Comparison of ENCODE assay signal across 25 cellular contexts in genomic region chr3:38586546-38587520, GRCh38.
A peak's percentile ranks its signal among the peaks of the same experiment; 100 is the strongest.
DNase-seq lines count a peak whose midpoint lies in the region; ATAC-seq, FAIRE-seq and TF ChIP-seq lines count a peak whose summit lies in the region.
"Had no signal": no experiment of that assay in that cellular context is flagged by ENCODE, and none has a peak within 500 bp of the region (broad histone marks: within the 10 kb centered on the region; RNA-seq: fewer than 3 reads in every experiment).

No MANE protein-coding gene starts in this region.

- H3K56ac ChIP-seq in H9 (ENCODE audit: insufficient read length, low read depth, low read length) (no peak overlapping the region), H1 (replicated peaks; ENCODE audit: insufficient read length, low read depth, low read length) (no peak overlapping the region)

- H3K23me2 ChIP-seq in H9 (ENCODE audit: insufficient read length, low read depth, low read length, poor library complexity, severe bottlenecking) (no peaks in the 10 kb centered on the region), H1 (ENCODE audit: low read depth, low read length) (peaks cover 2% of the 10 kb centered on the region; the same call in 1 of the 2 replicates)

- H3K4me1 ChIP-seq in H9 (ENCODE audit: insufficient read depth, low read length), result no peaks in the 10 kb centered on the region
- no peaks in the 10 kb centered on the region for H3K4me1 ChIP-seq in H1 (replicated peaks in 1 of 4; ENCODE audit: control insufficient read depth in 3 of 4, insufficient read depth in 4 of 4, low read length in 3 of 4)

- H3K4me2 ChIP-seq in H9 (ENCODE audit: insufficient read depth, insufficient read length, low read length), result no peak overlapping the region
- H3K4me2 ChIP-seq in H1 (ENCODE audit: insufficient read depth in 1 of 2, low read depth in 2 of 2, low read length in 2 of 2), result no peak overlapping the region

- H4K5ac ChIP-seq in H9 (ENCODE audit: insufficient read length, low read depth, low read length) (no peak overlapping the region), H1 (ENCODE audit: insufficient read length, low read depth, low read length) (no peak overlapping the region)

- H3K27me3 ChIP-seq in H9 (ENCODE audit: insufficient read depth, low read length), result no peaks in the 10 kb centered on the region
- no peaks in the 10 kb centered on the region for H3K27me3 ChIP-seq in H1 (replicated peaks in 1 of 4; ENCODE audit: control insufficient read depth in 3 of 4, extremely low read depth in 1 of 4, insufficient read depth in 3 of 4, low read length in 3 of 4)

- H2BK120ac ChIP-seq in H9 (ENCODE audit: low read depth, low read length, poor library complexity, severe bottlenecking) (no peak overlapping the region), H1 (replicated peaks; ENCODE audit: low read depth, low read length) (peak overlapping the region; percentile 31)

- TF ChIP-seq RAD21 in H1 (IDR thresholded peaks at IDR 0.05 in 1 of 2, conservative IDR thresholded peaks at IDR 0.05 in 1 of 2; ENCODE audit: low read depth in 2 of 2, low read length in 2 of 2), result no peak

- no peak overlapping the region for H3K4me3 ChIP-seq in H1 (ENCODE audit: extremely low read depth in 1 of 4, insufficient read depth in 2 of 4, low read depth in 3 of 4, low read length in 4 of 4)

- H3K27me3 Mint-ChIP-seq in CD14-positive monocyte (ENCODE audit: low read depth in 3 of 3), result peaks cover 2% of the 10 kb centered on the region in 3 donors
- H3K27me3 Mint-ChIP-seq in H9 (ENCODE audit: low read depth), result no peaks in the 10 kb centered on the region; the same call in 1 of the 2 replicates

- H3K79me2 ChIP-seq in H9 (ENCODE audit: insufficient read depth, low read length) (no peaks in the 10 kb centered on the region), H1 (ENCODE audit: control insufficient read depth in 1 of 2, insufficient read depth in 2 of 2, low read length in 2 of 2) (no peaks in the 10 kb centered on the region)

- H2BK12ac ChIP-seq in H9 (ENCODE audit: insufficient read length, low read depth, low read length) (no peak overlapping the region), H1 (ENCODE audit: low read depth, low read length) (0 out of 2 replicates have a peak overlapping the region, but pooled peaks have one; percentile 14)

- no peak overlapping the region for H3T11ph ChIP-seq in H9 (ENCODE audit: low read length)

- H3K14ac ChIP-seq in H9 (ENCODE audit: insufficient read depth, low read length) (no peak overlapping the region), H1 (ENCODE audit: insufficient read length) (no peak overlapping the region)

- POLR2A ChIA-PET in H1 (lab: Charles Lee; ENCODE audit: partially characterized antibody), result no interaction called here

- no peak overlapping the region for H2BK20ac ChIP-seq in H9 (ENCODE audit: low read depth, low read length, poor library complexity, severe bottlenecking)
- H2BK20ac ChIP-seq in H1 (ENCODE audit: low read length), result no peak overlapping the region

- H3K23ac ChIP-seq in H9 (ENCODE audit: insufficient read length, low read depth, low read length) (no peak overlapping the region), H1 (ENCODE audit: insufficient read length) (no peak overlapping the region)

- H4K91ac ChIP-seq in H9 (ENCODE audit: insufficient read length, low read depth, low read length), result no peak overlapping the region
- no peak overlapping the region for H4K91ac ChIP-seq in H1 (replicated peaks; ENCODE audit: insufficient read length, low read length)

- no peak overlapping the region for H2AFZ ChIP-seq in H9 (ENCODE audit: low read length)
- H2AFZ ChIP-seq in H1 (ENCODE audit: low read length), result no peak overlapping the region

- H3K9me3 Mint-ChIP-seq in CD14-positive monocyte, result no peaks in the 10 kb centered on the region
- no peaks in the 10 kb centered on the region for H3K9me3 Mint-ChIP-seq in H9
- H3K9me3 Mint-ChIP-seq: activated naive CD4-positive, alpha-beta T cell treated with anti-CD3 and anti-CD28 coated beads, Interleukin-2, amount 50 U/mL, for 72 hours; activated T-cell treated with anti-CD3 and anti-CD28 coated beads, Interleukin-2, amount 50 U/mL, for 72 hours; central memory CD8-positive, alpha-beta T cell; stimulated activated effector memory CD8-positive, alpha-beta T cell treated with anti-CD3 and anti-CD28 coated beads, Interleukin-12 subunit alpha, Interleukin-12 subunit beta, amount 100 ng/mL, for 72 hours; WTC11 had no signal

- H2AK5ac ChIP-seq in H9 (ENCODE audit: insufficient read length, low read length) (no peak overlapping the region), H1 (ENCODE audit: low read depth, low read length) (no peak overlapping the region)

- ATAC-seq in sciatic nerve, result no peak
- ATAC-seq in GM19452 (IDR thresholded peaks at IDR 0.05; ENCODE audit: unreplicated experiment), result no peak
- no peak for ATAC-seq in GM21825 (IDR thresholded peaks at IDR 0.05; ENCODE audit: unreplicated experiment)
- ATAC-seq: activated CD8-positive, alpha-beta T cell treated with anti-CD3 and anti-CD28 coated beads, Interleukin-2, amount 10 ng/mL, durations not matched to agents 7 days and 5 days; activated naive CD4-positive, alpha-beta T cell treated with anti-CD3 and anti-CD28 coated beads, Interleukin-2, amount 50 U/mL, for 72 hours; activated T-cell treated with anti-CD3 and anti-CD28 coated beads, Interleukin-2, amount 50 U/mL, for 72 hours; WTC11 had no signal

- H3K36me3 Mint-ChIP-seq in CD14-positive monocyte, result no peaks in the 10 kb centered on the region
- peaks cover 0 to 1% (median 0%) of the 10 kb centered on the region in 3 experiments; a peak in 2 of 7 replicates for H3K36me3 Mint-ChIP-seq in H9 (ENCODE audit: insufficient read depth in 1 of 3, low read depth in 3 of 3)
- H3K36me3 Mint-ChIP-seq: activated naive CD4-positive, alpha-beta T cell treated with anti-CD3 and anti-CD28 coated beads, Interleukin-2, amount 50 U/mL, for 72 hours; CD4-positive, CD25-positive, alpha-beta regulatory T cell; stimulated activated effector memory CD8-positive, alpha-beta T cell treated with anti-CD3 and anti-CD28 coated beads, Interleukin-12 subunit alpha, Interleukin-12 subunit beta, amount 100 ng/mL, for 72 hours; WTC11 had no signal

- TF ChIP-seq POLR2A in H1 (IDR thresholded peaks at IDR 0.05; ENCODE audit: control extremely low read depth in 1 of 2, low read depth in 2 of 2, low read length in 2 of 2), result no peak

- H3K4me1 Mint-ChIP-seq in CD14-positive monocyte (peaks cover 5% of the 10 kb centered on the region), H9 (peaks cover 4 to 9% of the 10 kb centered on the region in 2 experiments; a peak in 3 of 4 replicates)
- H3K4me1 Mint-ChIP-seq: CD4-positive, CD25-positive, alpha-beta regulatory T cell; central memory CD8-positive, alpha-beta T cell; stimulated activated effector memory CD8-positive, alpha-beta T cell treated with anti-CD3 and anti-CD28 coated beads, Interleukin-12 subunit alpha, Interleukin-12 subunit beta, amount 100 ng/mL, for 72 hours had no signal

- H3K27ac ChIP-seq in H9 (ENCODE audit: insufficient read length, low read depth, low read length) (no peak overlapping the region), H1 (ENCODE audit: low read depth, low read length) (no peak overlapping the region)

- intact Hi-C loops in CD14-positive monocyte (cut with micrococcal nuclease), result no loop called here
- intact Hi-C loops in sciatic nerve (cut with DNase I), result no loop called here

- DNase-seq in CD14-positive monocyte (ENCODE audit: low spot score) (peak; percentile 40), H9 (peak; percentile 15), H1 (ENCODE audit: low read depth in 1 of 2, low spot score in 2 of 2) (peak in 1 of 2 experiments; percentile 24), sciatic nerve (ENCODE audit: low spot score) (peak; percentile 49), globus pallidus (ENCODE audit: low spot score) (no peak)
- DNase-seq: activated CD8-positive, alpha-beta T cell treated with anti-CD3 and anti-CD28 coated beads, Interleukin-2, amount 10 ng/mL, durations not matched to agents 7 days and 5 days; activated T-cell treated with anti-CD3 and anti-CD28 coated beads, Interleukin-2, amount 50 U/mL, for 72 hours; CD4-positive, CD25-positive, alpha-beta regulatory T cell; EL; HCEC 1CT; IMR-90; mesenchymal stem cell; NCI-H1092 treated with DMSO at 0.1 percent for 48 hours; NCI-H2081; retina; stimulated activated CD4-positive, alpha-beta T cell treated with anti-CD3 and anti-CD28 coated beads, Interleukin-2, amount 100 ng/mL, for 48 hours had no signal

- CTCF ChIA-PET in H1 (lab: Charles Lee; ENCODE audit: partially characterized antibody), result interaction anchor here (1.2 to 1.8 kb wide), 4 partner anchors 62 to 70 kb away, joined by 3 to 7 read pairs (median 3); no protein-coding TSS in a partner anchor

- H4K20me1 ChIP-seq in H9 (ENCODE audit: control insufficient read depth, insufficient read depth, insufficient read length), result no peaks in the 10 kb centered on the region
- no peaks in the 10 kb centered on the region for H4K20me1 ChIP-seq in H1 (replicated peaks in 1 of 2; ENCODE audit: control insufficient read depth in 1 of 2, insufficient read depth in 2 of 2, low read length in 2 of 2)

- H3K4me3 Mint-ChIP-seq in CD14-positive monocyte, result no peak overlapping the region
- no peak overlapping the region for H3K4me3 Mint-ChIP-seq in H9
- H3K4me3 Mint-ChIP-seq: activated CD8-positive, alpha-beta T cell treated with anti-CD3 and anti-CD28 coated beads, Interleukin-2, amount 10 ng/mL, durations not matched to agents 7 days and 5 days; activated T-cell treated with anti-CD3 and anti-CD28 coated beads, Interleukin-2, amount 50 U/mL, for 72 hours; CD4-positive, CD25-positive, alpha-beta regulatory T cell; central memory CD8-positive, alpha-beta T cell; stimulated activated effector memory CD8-positive, alpha-beta T cell treated with anti-CD3 and anti-CD28 coated beads, Interleukin-12 subunit alpha, Interleukin-12 subunit beta, amount 100 ng/mL, for 72 hours; WTC11 had no signal

- H3K9me3 ChIP-seq in H9 (ENCODE audit: control insufficient read depth, low read depth, low read length) (no peaks in the 10 kb centered on the region), H1 (ENCODE audit: insufficient read depth in 2 of 2, low read depth in 1 of 2, low read length in 1 of 2) (no peaks in the 10 kb centered on the region)

- H3K9ac ChIP-seq in H9 (ENCODE audit: extremely low read depth, insufficient read length, low read length), result no peak overlapping the region
- H3K9ac ChIP-seq in H1 (replicated peaks in 1 of 4; ENCODE audit: extremely low read depth in 1 of 4, low read depth in 3 of 4, low read length in 3 of 4), result no peak overlapping the region

- H2BK5ac ChIP-seq in H9 (ENCODE audit: insufficient read length, low read length) (no peak overlapping the region), H1 (ENCODE audit: low read depth, low read length) (no peak overlapping the region)

- no peak for TF ChIP-seq EP300 in H1 (IDR thresholded peaks at IDR 0.05; ENCODE audit: borderline replicate concordance in 1 of 2, low read depth in 2 of 2, low read length in 2 of 2)

- H3K18ac ChIP-seq in H9 (ENCODE audit: insufficient read length, low read depth, low read length) (no peak overlapping the region), H1 (ENCODE audit: extremely low read depth, low read length) (no peak overlapping the region)

- H3K4ac ChIP-seq in H9 (ENCODE audit: low read depth, low read length) (no peak overlapping the region), H1 (replicated peaks; ENCODE audit: insufficient read length, low read depth, low read length) (no peak overlapping the region)

- H3K27ac Mint-ChIP-seq in CD14-positive monocyte (no peak overlapping the region), H9 (no peak overlapping the region)
- H3K27ac Mint-ChIP-seq: activated CD8-positive, alpha-beta T cell treated with anti-CD3 and anti-CD28 coated beads, Interleukin-2, amount 10 ng/mL, durations not matched to agents 7 days and 5 days; activated naive CD4-positive, alpha-beta T cell treated with anti-CD3 and anti-CD28 coated beads, Interleukin-2, amount 50 U/mL, for 72 hours; activated T-cell treated with anti-CD3 and anti-CD28 coated beads, Interleukin-2, amount 50 U/mL, for 72 hours; CD4-positive, CD25-positive, alpha-beta regulatory T cell; stimulated activated effector memory CD8-positive, alpha-beta T cell treated with anti-CD3 and anti-CD28 coated beads, Interleukin-12 subunit alpha, Interleukin-12 subunit beta, amount 100 ng/mL, for 72 hours; WTC11 had no signal

- H3K36me3 ChIP-seq in H1 (ENCODE audit: control insufficient read depth in 2 of 4, insufficient read depth in 4 of 4, low read length in 3 of 4), result 0 out of 8 replicates have a peak, but pooled peaks cover 0 to 2% (median 0%) of the 10 kb centered on the region in 4 experiments

- H3K79me1 ChIP-seq in H9 (ENCODE audit: insufficient read depth, low read depth, low read length, poor library complexity, severe bottlenecking) (no peaks in the 10 kb centered on the region), H1 (ENCODE audit: low read depth, low read length) (no peaks in the 10 kb centered on the region)

- H2BK15ac ChIP-seq in H9 (ENCODE audit: low read depth, low read length) (no peak overlapping the region), H1 (ENCODE audit: low read length) (no peak overlapping the region)

- TF ChIP-seq CTCF in CD14-positive monocyte (IDR thresholded peaks at IDR 0.05) (no peak), H9 (conservative IDR thresholded peaks at IDR 0.05) (no peak), H1 (IDR thresholded peaks at IDR 0.05; ENCODE audit: control extremely low read depth in 1 of 3, insufficient read depth in 1 of 3, low read depth in 1 of 3, low read length in 3 of 3) (no peak)

- no peak for FAIRE-seq in H1 (lab: Jason Lieb, UNC)
- FAIRE-seq: astrocyte, endothelial cell of umbilical vein, GM12892 had no signal

- no peak overlapping the region for H4K8ac ChIP-seq in H9 (replicated peaks; ENCODE audit: insufficient read length, low read depth, low read length)
- H4K8ac ChIP-seq in H1 (ENCODE audit: extremely low read depth, insufficient read depth, low read length), result no peak overlapping the region

- no CpG with 5 or more reads among the region's 14 CpGs for WGBS in H9 (ENCODE audit: extremely low coverage, insufficient read length, low lambda C conversion rate)
- WGBS in H1 (ENCODE audit: extremely low coverage in 1 of 2, insufficient coverage in 1 of 2, insufficient read length in 1 of 2, insufficient replicate concordance in 2 of 2, low coverage in 1 of 2, low lambda C conversion rate in 2 of 2, missing lambda C conversion rate in 1 of 2), 2 experiments, result 82% methylated on average over 14 of the region's 14 CpGs; no CpG with 5 or more reads in 1 of the 2 experiments
